In genomic region chr11:26541870-26542269, GRCh38 we compare ENCODE assay signal across 36 cellular contexts. TPM values are rescaled to one million over a fixed set of nuclear protein-coding genes. Genes with fewer than 3 reads are reported as not detected.
"Had no signal": no experiment of that assay in that cellular context is flagged by ENCODE, and none has a peak within 500 bp of the region (broad histone marks: within the 10 kb centered on the region; RNA-seq: fewer than 3 reads in every experiment).

No MANE protein-coding gene starts in this region.

- H3K4me1 Mint-ChIP-seq: activated CD4-positive, alpha-beta memory T cell treated with anti-CD3 and anti-CD28 coated beads, Interleukin-2, amount 10 ng/mL, durations not matched to agents 7 days and 5 days; activated CD4-positive, alpha-beta T cell treated with anti-CD3 and anti-CD28 coated beads for 36 hours; activated CD4-positive, alpha-beta T cell treated with anti-CD3 and anti-CD28 coated beads, Interleukin-2, amount 10 ng/mL, durations not matched to agents 7 days and 5 days; activated CD8-positive, alpha-beta memory T cell treated with anti-CD3 and anti-CD28 coated beads, Interleukin-2, amount 10 ng/mL, durations not matched to agents 7 days and 5 days; activated naive CD4-positive, alpha-beta T cell treated with anti-CD3 and anti-CD28 coated beads, Interleukin-2, amount 10 ng/mL, durations not matched to agents 7 days and 5 days; activated naive CD4-positive, alpha-beta T cell treated with anti-CD3 and anti-CD28 coated beads, Interleukin-2, amount 50 U/mL, for 24 hours; activated naive CD8-positive, alpha-beta T cell treated with anti-CD3 and anti-CD28 coated beads, Interleukin-2, amount 10 ng/mL, durations not matched to agents 7 days and 5 days; activated naive CD8-positive, alpha-beta T cell treated with anti-CD3 and anti-CD28 coated beads, Interleukin-2, amount 50 U/mL, for 24 hours had no signal

- H3K4me3 ChIP-seq: body of pancreas, breast epithelium had no signal

- H3K36me3 ChIP-seq: brain microvascular endothelial cell, breast epithelium had no signal

- H3K36me3 Mint-ChIP-seq: activated CD8-positive, alpha-beta memory T cell treated with anti-CD3 and anti-CD28 coated beads, Interleukin-2, amount 10 ng/mL, durations not matched to agents 7 days and 5 days; activated naive CD4-positive, alpha-beta T cell treated with anti-CD3 and anti-CD28 coated beads, Interleukin-2, amount 10 ng/mL, durations not matched to agents 7 days and 5 days; activated naive CD4-positive, alpha-beta T cell treated with anti-CD3 and anti-CD28 coated beads, Interleukin-2, amount 50 U/mL, for 24 hours; activated naive CD8-positive, alpha-beta T cell; activated naive CD8-positive, alpha-beta T cell treated with anti-CD3 and anti-CD28 coated beads, Interleukin-2, amount 10 ng/mL, durations not matched to agents 7 days and 5 days had no signal

- DNase-seq: activated CD4-positive, alpha-beta memory T cell treated with anti-CD3 and anti-CD28 coated beads, Interleukin-2, amount 10 ng/mL, durations not matched to agents 7 days and 5 days; activated CD4-positive, alpha-beta T cell treated with anti-CD3 and anti-CD28 coated beads for 1 hour; activated CD4-positive, alpha-beta T cell treated with anti-CD3 and anti-CD28 coated beads for 36 hours; activated CD4-positive, alpha-beta T cell treated with anti-CD3 and anti-CD28 coated beads for 48 hours; activated CD4-positive, alpha-beta T cell treated with anti-CD3 and anti-CD28 coated beads, Interleukin-2, amount 10 ng/mL, durations not matched to agents 7 days and 5 days; activated CD4-positive, alpha-beta T cell treated with anti-CD3 and anti-CD28 coated beads, Interleukin-2, amount 50 U/mL, for 48 hours; activated CD4-positive, CD25-positive, alpha-beta regulatory T cell; activated CD8-positive, alpha-beta memory T cell treated with anti-CD3 and anti-CD28 coated beads for 24 hours; activated CD8-positive, alpha-beta memory T cell treated with anti-CD3 and anti-CD28 coated beads, Interleukin-2, amount 10 ng/mL, durations not matched to agents 7 days and 5 days; activated CD8-positive, alpha-beta memory T cell treated with anti-CD3 and anti-CD28 coated beads, Interleukin-2, amount 50 U/mL, for 48 hours; activated CD8-positive, alpha-beta T cell treated with anti-CD3 and anti-CD28 coated beads, Interleukin-2, amount 10 ng/mL, durations not matched to agents 7 days and 5 days; activated effector memory CD4-positive, alpha-beta T cell treated with Interleukin-2 at 50 U/mL for 16 hours; activated gamma-delta T cell; activated naive CD4-positive, alpha-beta T cell treated with anti-CD3 and anti-CD28 coated beads, Interleukin-2, amount 10 ng/mL, durations not matched to agents 7 days and 5 days; activated naive CD4-positive, alpha-beta T cell treated with Interleukin-2 at 50 U/mL for 16 hours; activated naive CD8-positive, alpha-beta T cell treated with anti-CD3 and anti-CD28 coated beads, Interleukin-2, amount 10 ng/mL, durations not matched to agents 7 days and 5 days; activated naive CD8-positive, alpha-beta T cell treated with anti-CD3 and anti-CD28 coated beads, Interleukin-2, amount 50 U/mL, for 24 hours; activated T-cell treated with anti-CD3 and anti-CD28 coated beads, Interleukin-2, amount 50 U/mL, for 24 hours; activated T-cell treated with anti-CD3 and anti-CD28 coated beads, Interleukin-2, amount 50 U/mL, for 48 hours; amniotic stem cell; aorta; body of pancreas; brain microvascular endothelial cell; central memory CD4-positive, alpha-beta T cell; T-helper 2 cell; T-helper 9 cell had no signal

- H3K4me1 ChIP-seq: body of pancreas, breast epithelium had no signal

- H3K27ac Mint-ChIP-seq: activated CD4-positive, alpha-beta memory T cell treated with anti-CD3 and anti-CD28 coated beads, Interleukin-2, amount 10 ng/mL, durations not matched to agents 7 days and 5 days; activated CD4-positive, alpha-beta T cell treated with anti-CD3 and anti-CD28 coated beads for 36 hours; activated CD4-positive, alpha-beta T cell treated with anti-CD3 and anti-CD28 coated beads, Interleukin-2, amount 10 ng/mL, durations not matched to agents 7 days and 5 days; activated CD8-positive, alpha-beta memory T cell treated with anti-CD3 and anti-CD28 coated beads, Interleukin-2, amount 10 ng/mL, durations not matched to agents 7 days and 5 days; activated CD8-positive, alpha-beta T cell treated with anti-CD3 and anti-CD28 coated beads, Interleukin-2, amount 10 ng/mL, durations not matched to agents 7 days and 5 days; activated naive CD4-positive, alpha-beta T cell treated with anti-CD3 and anti-CD28 coated beads, Interleukin-2, amount 10 ng/mL, durations not matched to agents 7 days and 5 days; activated naive CD4-positive, alpha-beta T cell treated with anti-CD3 and anti-CD28 coated beads, Interleukin-2, amount 50 U/mL, for 24 hours; activated naive CD8-positive, alpha-beta T cell; activated naive CD8-positive, alpha-beta T cell treated with anti-CD3 and anti-CD28 coated beads, Interleukin-2, amount 10 ng/mL, durations not matched to agents 7 days and 5 days; activated naive CD8-positive, alpha-beta T cell treated with anti-CD3 and anti-CD28 coated beads, Interleukin-2, amount 50 U/mL, for 24 hours; activated T-cell treated with anti-CD3 and anti-CD28 coated beads, Interleukin-2, amount 50 U/mL, for 24 hours; activated T-helper 2 cell treated with anti-CD3 and anti-CD28 coated beads, Interferon-gamma antibody, Interleukin-2, Interleukin-4, amounts not matched to agents 10 μg/mL and 5 μg/mL and 100 μg/mL, durations not matched to agents 14 hours and 24 hours and 36 hours; T-helper 1 cell treated with Interleukin-12 subunit alpha and Interleukin-12 subunit beta and Interleukin-4 antibody, amounts not matched to agents 30 μg/mL and 1 μg/mL, for 36 hours; T-helper 2 cell treated with Interferon-gamma antibody and Interleukin-4, amounts not matched to agents 5 μg/mL and 100 μg/mL, for 36 hours had no signal

- H3K27me3 ChIP-seq: body of pancreas, brain microvascular endothelial cell, breast epithelium had no signal

- H3K27me3 Mint-ChIP-seq: activated CD4-positive, alpha-beta memory T cell treated with anti-CD3 and anti-CD28 coated beads, Interleukin-2, amount 10 ng/mL, durations not matched to agents 7 days and 5 days; activated CD4-positive, alpha-beta T cell treated with anti-CD3 and anti-CD28 coated beads for 36 hours; activated CD4-positive, alpha-beta T cell treated with anti-CD3 and anti-CD28 coated beads, Interleukin-2, amount 10 ng/mL, durations not matched to agents 7 days and 5 days; activated CD8-positive, alpha-beta memory T cell treated with anti-CD3 and anti-CD28 coated beads, Interleukin-2, amount 10 ng/mL, durations not matched to agents 7 days and 5 days; activated naive CD4-positive, alpha-beta T cell treated with anti-CD3 and anti-CD28 coated beads, Interleukin-2, amount 10 ng/mL, durations not matched to agents 7 days and 5 days; activated naive CD4-positive, alpha-beta T cell treated with anti-CD3 and anti-CD28 coated beads, Interleukin-2, amount 50 U/mL, for 24 hours; activated naive CD8-positive, alpha-beta T cell; activated naive CD8-positive, alpha-beta T cell treated with anti-CD3 and anti-CD28 coated beads, Interleukin-2, amount 10 ng/mL, durations not matched to agents 7 days and 5 days; activated naive CD8-positive, alpha-beta T cell treated with anti-CD3 and anti-CD28 coated beads, Interleukin-2, amount 50 U/mL, for 24 hours; activated T-cell treated with anti-CD3 and anti-CD28 coated beads, Interleukin-2, amount 50 U/mL, for 24 hours had no signal

- ATAC-seq: activated CD4-positive, alpha-beta T cell treated with anti-CD3 and anti-CD28 coated beads for 36 hours; activated CD4-positive, CD25-positive, alpha-beta regulatory T cell treated with anti-CD3 and anti-CD28 coated beads, Interleukin-2, amount 50 U/mL, for 24 hours; activated CD8-positive, alpha-beta memory T cell treated with anti-CD3 and anti-CD28 coated beads, Interleukin-2, amount 10 ng/mL, durations not matched to agents 7 days and 5 days; activated CD8-positive, alpha-beta T cell treated with anti-CD3 and anti-CD28 coated beads, Interleukin-2, amount 10 ng/mL, durations not matched to agents 7 days and 5 days; activated naive CD8-positive, alpha-beta T cell treated with anti-CD3 and anti-CD28 coated beads, Interleukin-2, amount 50 U/mL, for 24 hours; body of pancreas had no signal

- H3K27ac ChIP-seq: body of pancreas, brain microvascular endothelial cell, breast epithelium, VCaP had no signal

- H3K9me3 ChIP-seq: body of pancreas, breast epithelium had no signal

- H3K4me3 Mint-ChIP-seq: activated CD4-positive, alpha-beta memory T cell treated with anti-CD3 and anti-CD28 coated beads, Interleukin-2, amount 10 ng/mL, durations not matched to agents 7 days and 5 days; activated CD4-positive, alpha-beta T cell treated with anti-CD3 and anti-CD28 coated beads for 36 hours; activated CD4-positive, alpha-beta T cell treated with anti-CD3 and anti-CD28 coated beads, Interleukin-2, amount 10 ng/mL, durations not matched to agents 7 days and 5 days; activated CD8-positive, alpha-beta memory T cell treated with anti-CD3 and anti-CD28 coated beads, Interleukin-2, amount 10 ng/mL, durations not matched to agents 7 days and 5 days; activated CD8-positive, alpha-beta T cell treated with anti-CD3 and anti-CD28 coated beads, Interleukin-2, amount 10 ng/mL, durations not matched to agents 7 days and 5 days; activated naive CD4-positive, alpha-beta T cell treated with anti-CD3 and anti-CD28 coated beads, Interleukin-2, amount 10 ng/mL, durations not matched to agents 7 days and 5 days; activated naive CD4-positive, alpha-beta T cell treated with anti-CD3 and anti-CD28 coated beads, Interleukin-2, amount 50 U/mL, for 24 hours; activated naive CD8-positive, alpha-beta T cell; activated naive CD8-positive, alpha-beta T cell treated with anti-CD3 and anti-CD28 coated beads, Interleukin-2, amount 10 ng/mL, durations not matched to agents 7 days and 5 days; activated naive CD8-positive, alpha-beta T cell treated with anti-CD3 and anti-CD28 coated beads, Interleukin-2, amount 50 U/mL, for 24 hours; activated T-cell treated with anti-CD3 and anti-CD28 coated beads, Interleukin-2, amount 50 U/mL, for 24 hours; T-helper 1 cell treated with Interleukin-12 subunit alpha and Interleukin-12 subunit beta and Interleukin-4 antibody, amounts not matched to agents 30 μg/mL and 1 μg/mL, for 36 hours; T-helper 2 cell treated with Interferon-gamma antibody and Interleukin-4, amounts not matched to agents 5 μg/mL and 100 μg/mL, for 36 hours had no signal

RNA-seq across cellular contexts. Expression of gene MUC15, which starts 30.2 kb away (rescaled TPM):
- total RNA-seq: activated CD4-positive, alpha-beta memory T cell treated with anti-CD3 and anti-CD28 coated beads, Interleukin-2, amount 10 ng/mL, durations not matched to agents 7 days and 5 days; activated CD4-positive, alpha-beta T cell treated with anti-CD3 and anti-CD28 coated beads for 36 hours; activated CD4-positive, alpha-beta T cell treated with anti-CD3 and anti-CD28 coated beads, Interleukin-2, amount 10 ng/mL, durations not matched to agents 7 days and 5 days; activated CD8-positive, alpha-beta memory T cell treated with anti-CD3 and anti-CD28 coated beads, Interleukin-2, amount 10 ng/mL, durations not matched to agents 7 days and 5 days; activated CD8-positive, alpha-beta T cell treated with anti-CD3 and anti-CD28 coated beads, Interleukin-2, amount 10 ng/mL, durations not matched to agents 7 days and 5 days; activated naive CD8-positive, alpha-beta T cell treated with anti-CD3 and anti-CD28 coated beads, Interleukin-2, amount 10 ng/mL, durations not matched to agents 7 days and 5 days; activated T-helper 2 cell treated with anti-CD3 and anti-CD28 coated beads, Interferon-gamma antibody, Interleukin-2, Interleukin-4, amounts not matched to agents 10 μg/mL and 5 μg/mL and 100 μg/mL, durations not matched to agents 14 hours and 24 hours and 36 hours; aorta; cardiac septum; cerebellum had no signal
- polyA plus RNA-seq: aorta had no signal
